In the genomic region with DNA sequence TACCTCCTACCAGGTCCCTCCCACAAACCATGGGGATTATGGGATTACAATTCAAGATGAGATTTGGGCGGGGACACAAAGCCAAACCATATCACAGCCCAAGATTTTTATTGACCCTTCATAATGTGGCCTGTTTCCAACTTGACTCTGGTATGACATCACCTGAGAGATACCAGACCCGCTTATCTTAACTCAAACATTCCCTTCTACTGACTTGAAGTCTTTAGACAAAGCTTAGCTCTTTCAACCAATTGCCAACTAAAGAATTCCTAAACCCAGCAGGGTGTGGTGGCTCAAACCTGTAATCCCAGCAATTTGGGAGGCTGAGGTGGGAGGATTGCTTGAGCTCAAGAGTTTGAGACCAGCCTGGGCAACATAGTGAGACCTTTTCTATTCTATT, we compare ENCODE assay signal across 9 cellular contexts.
"Had no signal": no experiment of that assay in that cellular context is flagged by ENCODE, and none has a peak within 500 bp of the region (broad histone marks: within the 10 kb centered on the region; RNA-seq: fewer than 3 reads in every experiment).

No MANE protein-coding gene starts in this region.

- H3K9ac ChIP-seq: GM23248 had no signal

- H3K36me3 ChIP-seq: HAP-1 had no signal

- H3K27ac ChIP-seq: GM23248, HL-60 had no signal

- H3K9me3 ChIP-seq: HAP-1 had no signal

- H3K27me3 Mint-ChIP-seq: IgD-negative memory B cell had no signal

- H3K27ac Mint-ChIP-seq: HFFc6, IgD-negative memory B cell had no signal

- FAIRE-seq: HepG2 had no signal

- H3K4me1 Mint-ChIP-seq: IgD-negative memory B cell had no signal

- H3K4me3 Mint-ChIP-seq: HFFc6, IgD-negative memory B cell had no signal

- ATAC-seq: HCT116, HepG2 had no signal

- H3K4me1 ChIP-seq: HAP-1 had no signal

- H3K4me3 ChIP-seq: GM23248, HAP-1 had no signal

- DNase-seq: GM23248, GOT3, H7, HFFc6 had no signal
